Comparison of ENCODE assay signal across 6 cellular contexts in genomic region chr1:153962088-153963029, GRCh38. TPM values are rescaled to one million over a fixed set of nuclear protein-coding genes. Genes with fewer than 3 reads are reported as not detected.
DNase-seq lines count a peak whose midpoint lies in the region; ATAC-seq lines count a peak whose summit lies in the region.

No MANE protein-coding gene starts in this region.

- peak overlapping the region; percentile 61 for H3K4me3 ChIP-seq in HAP-1

- peaks cover 38% of the 10 kb centered on the region for H3K36me3 Mint-ChIP-seq in activated T-helper 2 cell treated with anti-CD3 and anti-CD28 coated beads, Interferon-gamma antibody, Interleukin-2, Interleukin-4, amounts not matched to agents 10 μg/mL and 5 μg/mL and 100 μg/mL, durations not matched to agents 14 hours and 24 hours and 36 hours (ENCODE audit: low read depth)
- peaks cover 2% of the 10 kb centered on the region for H3K36me3 Mint-ChIP-seq in memory B cell

- H3K27ac Mint-ChIP-seq in activated T-helper 2 cell treated with anti-CD3 and anti-CD28 coated beads, Interferon-gamma antibody, Interleukin-2, Interleukin-4, amounts not matched to agents 10 μg/mL and 5 μg/mL and 100 μg/mL, durations not matched to agents 14 hours and 24 hours and 36 hours, result peak overlapping the region; percentile 86
- H3K27ac Mint-ChIP-seq in memory B cell, result peak overlapping the region; percentile 86

- H3K4me3 Mint-ChIP-seq in activated T-helper 2 cell treated with anti-CD3 and anti-CD28 coated beads, Interferon-gamma antibody, Interleukin-2, Interleukin-4, amounts not matched to agents 10 μg/mL and 5 μg/mL and 100 μg/mL, durations not matched to agents 14 hours and 24 hours and 36 hours (ENCODE audit: low read depth), result peak overlapping the region; percentile 84
- peak overlapping the region; percentile 85 for H3K4me3 Mint-ChIP-seq in memory B cell

- H3K4me1 ChIP-seq in HAP-1, result peaks cover 33% of the 10 kb centered on the region

- in situ Hi-C loops in HAP-1 (cut with MboI; ENCODE audit: low sequenced_read_pairs), result no loop called here

- no peaks in the 10 kb centered on the region for H3K27me3 ChIP-seq in HAP-1 (ENCODE audit: low read depth)

- H3K27me3 Mint-ChIP-seq in activated T-helper 2 cell treated with anti-CD3 and anti-CD28 coated beads, Interferon-gamma antibody, Interleukin-2, Interleukin-4, amounts not matched to agents 10 μg/mL and 5 μg/mL and 100 μg/mL, durations not matched to agents 14 hours and 24 hours and 36 hours (ENCODE audit: low read depth), result no peaks in the 10 kb centered on the region
- H3K27me3 Mint-ChIP-seq in memory B cell, result no peaks in the 10 kb centered on the region

- H3K36me3 ChIP-seq in HAP-1 (replicated peaks), result peaks cover 30% of the 10 kb centered on the region

- ATAC-seq in memory B cell (ENCODE audit: low read depth) (no peak), HG03039 (IDR thresholded peaks at IDR 0.05; ENCODE audit: unreplicated experiment) (no peak), HG02623 (IDR thresholded peaks at IDR 0.05; ENCODE audit: unreplicated experiment) (no peak)

- DNase-seq in HAP-1 (ENCODE audit: low spot score in 2 of 2) (peak in 1 of 2 experiments; percentile 38), memory B cell (ENCODE audit: low spot score in 2 of 2) (no peak)
- no peak for DNase-seq in activated T-helper 2 cell treated with anti-CD3 and anti-CD28 coated beads, Interferon-gamma antibody, Interleukin-2, Interleukin-4, amounts not matched to agents 10 μg/mL and 5 μg/mL and 100 μg/mL, durations not matched to agents 14 hours and 24 hours and 36 hours (ENCODE audit: low spot score)
- DNase-seq in stimulated activated CD4-positive, alpha-beta T cell treated with anti-CD3 and anti-CD28 coated beads, Interleukin-15, amount 100 ng/mL, for 24 hours, result no peak

- H3K4me1 Mint-ChIP-seq in activated T-helper 2 cell treated with anti-CD3 and anti-CD28 coated beads, Interferon-gamma antibody, Interleukin-2, Interleukin-4, amounts not matched to agents 10 μg/mL and 5 μg/mL and 100 μg/mL, durations not matched to agents 14 hours and 24 hours and 36 hours (ENCODE audit: low read depth), result peaks cover 46% of the 10 kb centered on the region
- peaks cover 38% of the 10 kb centered on the region for H3K4me1 Mint-ChIP-seq in memory B cell

- H3K9me3 ChIP-seq in HAP-1, result no peaks in the 10 kb centered on the region

- intact Hi-C loops in activated T-helper 2 cell treated with anti-CD3 and anti-CD28 coated beads, Interferon-gamma antibody, Interleukin-2, Interleukin-4, amounts not matched to agents 10 μg/mL and 5 μg/mL and 100 μg/mL, durations not matched to agents 14 hours and 24 hours and 36 hours (cut with micrococcal nuclease), result loop anchor here (2.0 to 10.0 kb wide), 2 partner anchors 14 to 418 kb away; partner anchors contain the start of genes JTB, S100A3, S100A4 and S100A5

- no peaks in the 10 kb centered on the region for H3K9me3 Mint-ChIP-seq in activated T-helper 2 cell treated with anti-CD3 and anti-CD28 coated beads, Interferon-gamma antibody, Interleukin-2, Interleukin-4, amounts not matched to agents 10 μg/mL and 5 μg/mL and 100 μg/mL, durations not matched to agents 14 hours and 24 hours and 36 hours
- no peaks in the 10 kb centered on the region for H3K9me3 Mint-ChIP-seq in memory B cell

RNA-seq across cellular contexts. Expression of gene SLC39A1, which starts 1.0 kb away (rescaled TPM):
- 74.8 and 76.5 TPM in 2 replicates for total RNA-seq in activated T-helper 2 cell treated with anti-CD3 and anti-CD28 coated beads, Interferon-gamma antibody, Interleukin-2, Interleukin-4, amounts not matched to agents 10 μg/mL and 5 μg/mL and 100 μg/mL, durations not matched to agents 14 hours and 24 hours and 36 hours

RNA-seq across cellular contexts. Expression of gene CRTC2, which starts 3.9 kb away (rescaled TPM):
- 71.6 and 79.1 TPM in 2 replicates for total RNA-seq in activated T-helper 2 cell treated with anti-CD3 and anti-CD28 coated beads, Interferon-gamma antibody, Interleukin-2, Interleukin-4, amounts not matched to agents 10 μg/mL and 5 μg/mL and 100 μg/mL, durations not matched to agents 14 hours and 24 hours and 36 hours

RNA-seq across cellular contexts. Expression of gene CREB3L4, which starts 5.3 kb away (rescaled TPM):
- total RNA-seq in activated T-helper 2 cell treated with anti-CD3 and anti-CD28 coated beads, Interferon-gamma antibody, Interleukin-2, Interleukin-4, amounts not matched to agents 10 μg/mL and 5 μg/mL and 100 μg/mL, durations not matched to agents 14 hours and 24 hours and 36 hours, result 12.5 TPM in 2 replicates

RNA-seq across cellular contexts. Expression of gene JTB, which starts 15.1 kb away (rescaled TPM):
- total RNA-seq in activated T-helper 2 cell treated with anti-CD3 and anti-CD28 coated beads, Interferon-gamma antibody, Interleukin-2, Interleukin-4, amounts not matched to agents 10 μg/mL and 5 μg/mL and 100 μg/mL, durations not matched to agents 14 hours and 24 hours and 36 hours, result 148 and 152 TPM in 2 replicates

RNA-seq across cellular contexts. Expression of gene DENND4B, which starts 15.8 kb away (rescaled TPM):
- 124 TPM in 2 replicates for total RNA-seq in activated T-helper 2 cell treated with anti-CD3 and anti-CD28 coated beads, Interferon-gamma antibody, Interleukin-2, Interleukin-4, amounts not matched to agents 10 μg/mL and 5 μg/mL and 100 μg/mL, durations not matched to agents 14 hours and 24 hours and 36 hours
